Comparison of ENCODE assay signal across 3 cellular contexts in genomic region chr2:161695225-161695624, GRCh38.
A peak's percentile ranks its signal among the peaks of the same experiment; 100 is the strongest.
TF ChIP-seq lines count a peak whose summit lies in the region.

No MANE protein-coding gene starts in this region.

TF ChIP-seq in HepG2, 621 proteins besides CTCF, POLR2A, EP300 and RAD21:
- TF ChIP-seq MAFF (IDR thresholded peaks at IDR 0.05; ENCODE audit: low read depth, low read length), result 0 out of 2 replicates have a peak, but pooled peaks have one; percentile 36
- no peak for TF ChIP-seq LCORL (IDR thresholded peaks at IDR 0.05)
- no peak for TF ChIP-seq LCORL (CRISPR knock-in tag; IDR thresholded peaks at IDR 0.05)
- TF ChIP-seq HNRNPLL (IDR thresholded peaks at IDR 0.05; ENCODE audit: low read depth, low read length, poor library complexity, severe bottlenecking), result no peak
- TF ChIP-seq RARG (CRISPR knock-in tag; IDR thresholded peaks at IDR 0.05; ENCODE audit: low read depth), result no peak
- TF ChIP-seq ZNF672 (CRISPR knock-in tag; IDR thresholded peaks at IDR 0.05), result no peak
- no peak for TF ChIP-seq FOXM1 (CRISPR knock-in tag; IDR thresholded peaks at IDR 0.05)
- TF ChIP-seq MAFK (conservative IDR thresholded peaks at IDR 0.05 in 1 of 2, IDR thresholded peaks at IDR 0.05 in 1 of 2; ENCODE audit: low read length in 2 of 2), result peak; percentile 51 to 74
- no peak for TF ChIP-seq MXD3 (CRISPR knock-in tag; IDR thresholded peaks at IDR 0.05)

TF ChIP-seq in IMR-90, 13 proteins besides CTCF, POLR2A, EP300 and RAD21:
- TF ChIP-seq MAFK (IDR thresholded peaks at IDR 0.05; ENCODE audit: low read depth, low read length) (peak; percentile 38; the same call in 1 of the 2 replicates), CEBPB (IDR thresholded peaks at IDR 0.05; ENCODE audit: low read depth, low read length) (no peak)

TF ChIP-seq in K562, 482 proteins besides CTCF, POLR2A, EP300 and RAD21:
- TF ChIP-seq GATAD2A (IDR thresholded peaks at IDR 0.05) (no peak), MYNN (IDR thresholded peaks at IDR 0.05) (no peak), MYNN (CRISPR knock-in tag; IDR thresholded peaks at IDR 0.05) (no peak), BRF1 (IDR thresholded peaks at IDR 0.05; ENCODE audit: borderline replicate concordance, extremely low read depth, insufficient read length) (no peak), ZNF197 (CRISPR knock-in tag; IDR thresholded peaks at IDR 0.05; ENCODE audit: low read depth) (no peak), ZNF316 (IDR thresholded peaks at IDR 0.05) (peak; percentile 34; the same call in 1 of the 2 replicates), ZSCAN29 (IDR thresholded peaks at IDR 0.05) (no peak), ZBTB33 (CRISPR knock-in tag; IDR thresholded peaks at IDR 0.05) (no peak)
- TF ChIP-seq, protein P1, sequence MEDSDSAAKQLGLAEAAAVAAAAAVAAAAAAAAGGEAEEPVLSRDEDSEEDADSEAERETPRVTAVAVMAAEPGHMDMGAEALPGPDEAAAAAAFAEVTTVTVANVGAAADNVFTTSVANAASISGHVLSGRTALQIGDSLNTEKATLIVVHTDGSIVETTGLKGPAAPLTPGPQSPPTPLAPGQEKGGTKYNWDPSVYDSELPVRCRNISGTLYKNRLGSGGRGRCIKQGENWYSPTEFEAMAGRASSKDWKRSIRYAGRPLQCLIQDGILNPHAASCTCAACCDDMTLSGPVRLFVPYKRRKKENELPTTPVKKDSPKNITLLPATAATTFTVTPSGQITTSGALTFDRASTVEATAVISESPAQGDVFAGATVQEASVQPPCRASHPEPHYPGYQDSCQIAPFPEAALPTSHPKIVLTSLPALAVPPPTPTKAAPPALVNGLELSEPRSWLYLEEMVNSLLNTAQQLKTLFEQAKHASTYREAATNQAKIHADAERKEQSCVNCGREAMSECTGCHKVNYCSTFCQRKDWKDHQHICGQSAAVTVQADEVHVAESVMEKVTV (CRISPR knock-in tag; IDR thresholded peaks at IDR 0.05), result no peak
